Comparison of ENCODE assay signal across 8 cellular contexts in genomic region chr15:84600687-84601554, GRCh38. TPM values are rescaled to one million over a fixed set of nuclear protein-coding genes. Genes with fewer than 3 reads are reported as not detected.
DNase-seq lines count a peak whose midpoint lies in the region; ATAC-seq and TF ChIP-seq lines count a peak whose summit lies in the region.

TSS of gene ZSCAN2 (plus strand) at chr15:84601009. CDS start at chr15:84603928, 2,919 bp downstream.

- H3K9ac ChIP-seq in skeletal muscle tissue (ENCODE audit: low read depth in 1 of 3, low read length in 3 of 3) = peak within 1 kb of the TSS; percentile 81 to 90 (median 82)

- H3K27me3 ChIP-seq in ACC112 (ENCODE audit: insufficient read depth, low read length) (no peaks in the 10 kb centered on the region), breast epithelium (no peaks in the 10 kb centered on the region), skeletal muscle tissue (ENCODE audit: control insufficient read depth in 3 of 3, insufficient read depth in 3 of 3, low read length in 3 of 3) (no peaks in the 10 kb centered on the region)

- intact Hi-C loops in breast epithelium (cut with DNase I; ENCODE audit: low total_unique reads) = no loop called here

- ATAC-seq in GM18870 (IDR thresholded peaks at IDR 0.05; ENCODE audit: unreplicated experiment) (peak; percentile 87), HG03108 (IDR thresholded peaks at IDR 0.05; ENCODE audit: unreplicated experiment) (peak; percentile 92)

- H3K36me3 ChIP-seq in ACC112 (ENCODE audit: insufficient read depth, low read length) (no peaks in the 10 kb centered on the region), breast epithelium (no peaks in the 10 kb centered on the region), skeletal muscle tissue (ENCODE audit: control insufficient read depth in 3 of 3, insufficient read depth in 3 of 3, low read length in 3 of 3) (peaks cover 12 to 17% (median 15%) of the 10 kb centered on the region in 3 donors)

- no peak for TF ChIP-seq POLR2A in breast epithelium (IDR thresholded peaks at IDR 0.05)

- H2AFZ ChIP-seq in ACC112 (ENCODE audit: low read length, unreplicated experiment) = peak within 1 kb of the TSS; percentile 99

- H3K79me2 ChIP-seq in ACC112 (ENCODE audit: control insufficient read depth, insufficient read depth, low read length, unreplicated experiment) = no peaks in the 10 kb centered on the region

- peak; percentile 97 for DNase-seq in NCI-H2171 treated with DMSO at 0.1 percent for 48 hours (lab: John Stamatoyannopoulos, UW)
- peak; percentile 95 to 96 for DNase-seq in breast epithelium (ENCODE audit: low spot score in 2 of 2)

- H3K4me3 ChIP-seq in ACC112 (ENCODE audit: low read depth, low read length) (peak within 1 kb of the TSS; percentile 88), breast epithelium (peak within 1 kb of the TSS; percentile 81 to 86 (median 84)), iPS-18c (ENCODE audit: insufficient read depth, low read depth, low read length) (peak within 1 kb of the TSS; percentile 82), skeletal muscle tissue (ENCODE audit: low read length in 3 of 3) (peak within 1 kb of the TSS; percentile 93 to 97 (median 95))

- no peaks in the 10 kb centered on the region for H3K4me1 ChIP-seq in ACC112 (ENCODE audit: control insufficient read depth, insufficient read depth, low read length, unreplicated experiment)
- no peaks in the 10 kb centered on the region for H3K4me1 ChIP-seq in breast epithelium
- H3K4me1 ChIP-seq in skeletal muscle tissue (ENCODE audit: control insufficient read depth in 3 of 3, insufficient read depth in 3 of 3, low read length in 3 of 3) = peaks cover 4 to 15% (median 9%) of the 10 kb centered on the region in 3 donors

- H3K27ac ChIP-seq in ACC112 (ENCODE audit: low read depth, low read length) (no peak within 1 kb of the TSS), VCaP (peak within 1 kb of the TSS; percentile 81), breast epithelium (peak within 1 kb of the TSS; percentile 69 to 86), skeletal muscle tissue (ENCODE audit: low read depth, low read length) (peak within 1 kb of the TSS; percentile 54)

- no peaks in the 10 kb centered on the region for H3K9me3 ChIP-seq in breast epithelium
- peaks cover 2% of the 10 kb centered on the region for H3K9me3 ChIP-seq in iPS-18c (ENCODE audit: control insufficient read depth, insufficient read depth, low read length)
- no peaks in the 10 kb centered on the region for H3K9me3 ChIP-seq in skeletal muscle tissue (ENCODE audit: control insufficient read depth in 3 of 3, low read length in 3 of 3)

- TF ChIP-seq CTCF in VCaP (conservative IDR thresholded peaks at IDR 0.05) = no peak
- TF ChIP-seq CTCF in breast epithelium (IDR thresholded peaks at IDR 0.05) = no peak

RNA-seq across cellular contexts. Expression of gene ZSCAN2, which starts in this region (rescaled TPM):
- total RNA-seq in breast epithelium (10 to 100 TPM in 2 of 3 donors, 1 to 10 TPM in 1; 7.8 to 14.8 (median 14.4) TPM), skeletal muscle tissue (13.6 TPM)
